ENCODE assay signal across 1 cellular context in genomic region chr1:66929999-66930822, GRCh38.
TF ChIP-seq lines count a peak whose summit lies in the region.

No MANE protein-coding gene starts in this region.

TF ChIP-seq in K562, 482 proteins besides CTCF, POLR2A, EP300 and RAD21 (continued from another document and continues in another):
- TF ChIP-seq ZFP91 (CRISPR knock-in tag; IDR thresholded peaks at IDR 0.05) (no peak), MCM2 (IDR thresholded peaks at IDR 0.05; ENCODE audit: low read depth) (no peak), RREB1 (CRISPR knock-in tag; IDR thresholded peaks at IDR 0.05) (no peak), ZNF764 (CRISPR knock-in tag; IDR thresholded peaks at IDR 0.05; ENCODE audit: low read depth) (no peak), ZNF551 (CRISPR knock-in tag; IDR thresholded peaks at IDR 0.05) (no peak), POLR2AphosphoS5 (IDR thresholded peaks at IDR 0.05; ENCODE audit: control insufficient read depth, insufficient read depth, low read depth, low read length) (peak; percentile 38), TCF3 (CRISPR knock-in tag; IDR thresholded peaks at IDR 0.05) (no peak), NFE2L1 (tag; IDR thresholded peaks at IDR 0.05; ENCODE audit: borderline replicate concordance, low read depth) (no peak), ZNF175 (CRISPR knock-in tag; IDR thresholded peaks at IDR 0.05; ENCODE audit: low read depth) (peak; percentile 85), ZZZ3 (IDR thresholded peaks at IDR 0.05) (no peak), UBTF (IDR thresholded peaks at IDR 0.05; ENCODE audit: borderline replicate concordance in 1 of 2, low read depth in 2 of 2, low read length in 2 of 2) (peak; percentile 4 to 69; a peak in 3 of 4 replicates), SMAD4 (CRISPR knock-in tag; conservative IDR thresholded peaks at IDR 0.05) (peak; percentile 94), ZNF444 (CRISPR knock-in tag; IDR thresholded peaks at IDR 0.05) (no peak; the same call in 1 of the 2 replicates), ARID4B (CRISPR knock-in tag; IDR thresholded peaks at IDR 0.05) (peak; percentile 70; the same call in 1 of the 2 replicates), ZBTB9 (CRISPR knock-in tag; IDR thresholded peaks at IDR 0.05) (peak; percentile 80; the same call in 1 of the 2 replicates), SIRT6 (IDR thresholded peaks at IDR 0.05; ENCODE audit: low read depth, low read length) (no peak), ASH1L (IDR thresholded peaks at IDR 0.05; ENCODE audit: borderline replicate concordance, low read depth, partially characterized antibody) (peak; percentile 55), SRF (CRISPR knock-in tag; IDR thresholded peaks at IDR 0.05) (peak; percentile 11 to 61; a peak in 1 of 4 replicates), KLF16 (IDR thresholded peaks at IDR 0.05) (no peak), IRF9 (tag; IDR thresholded peaks at IDR 0.05) (no peak), ZNF395 (CRISPR knock-in tag; IDR thresholded peaks at IDR 0.05) (peak; percentile 98), SNRNP70 (optimal IDR thresholded peaks at IDR 0.05; ENCODE audit: low read depth, low read length) (no peak), ZNF695 (CRISPR knock-in tag; IDR thresholded peaks at IDR 0.05) (no peak), NELFE (IDR thresholded peaks at IDR 0.05; ENCODE audit: insufficient read depth, insufficient read length) (no peak), CCNT2 (IDR thresholded peaks at IDR 0.05; ENCODE audit: borderline replicate concordance, extremely low read depth, insufficient read length, low read depth, low read length) (peak; percentile 88), ZNF24 (IDR thresholded peaks at IDR 0.05) (no peak), NR0B1 (IDR thresholded peaks at IDR 0.05; ENCODE audit: partially characterized antibody) (no peak), CSDE1 (IDR thresholded peaks at IDR 0.05) (no peak), ZNF583 (CRISPR knock-in tag; IDR thresholded peaks at IDR 0.05) (peak; percentile 89), ZNF133 (CRISPR knock-in tag; IDR thresholded peaks at IDR 0.05) (no peak), POLR2G (IDR thresholded peaks at IDR 0.05; ENCODE audit: low read depth, low read length) (peak; percentile 96), NFATC3 (IDR thresholded peaks at IDR 0.05) (no peak), ZNF561 (CRISPR knock-in tag; conservative IDR thresholded peaks at IDR 0.05) (no peak), KLF10 (CRISPR knock-in tag; IDR thresholded peaks at IDR 0.05) (no peak), ERF (CRISPR knock-in tag; IDR thresholded peaks at IDR 0.05) (peak; percentile 71; the same call in 1 of the 2 replicates), DACH1 (IDR thresholded peaks at IDR 0.05; ENCODE audit: partially characterized antibody) (peak; percentile 93), TSC22D4 (tag; IDR thresholded peaks at IDR 0.05) (no peak), TAF1 (IDR thresholded peaks at IDR 0.05; ENCODE audit: control insufficient read depth, extremely low read depth, insufficient read depth, low read length, severe bottlenecking) (peak; percentile 74), ZBTB8A (IDR thresholded peaks at IDR 0.05; ENCODE audit: partially characterized antibody) (no peak), BRCA1 (IDR thresholded peaks at IDR 0.05) (no peak), BRCA1 (CRISPR knock-in tag; IDR thresholded peaks at IDR 0.05) (no peak), ZBTB43 (CRISPR knock-in tag; IDR thresholded peaks at IDR 0.05) (no peak), CREB1 (IDR thresholded peaks at IDR 0.05) (peak; percentile 40), CREB1 (CRISPR knock-in tag; IDR thresholded peaks at IDR 0.05) (peak; percentile 71), RBM25 (IDR thresholded peaks at IDR 0.05; ENCODE audit: low read depth, low read length, severe bottlenecking) (no peak)
